In genomic region chr5:103207653-103208052, GRCh38 we compare ENCODE assay signal across 13 cellular contexts. TPM values are rescaled to one million over a fixed set of nuclear protein-coding genes. Genes with fewer than 3 reads are reported as not detected.
DNase-seq lines count a peak whose midpoint lies in the region; ATAC-seq and TF ChIP-seq lines count a peak whose summit lies in the region.
"Had no signal": no experiment of that assay in that cellular context is flagged by ENCODE, and none has a peak within 500 bp of the region (broad histone marks: within the 10 kb centered on the region; RNA-seq: fewer than 3 reads in every experiment).

No MANE protein-coding gene starts in this region.

- peak; percentile 24 for ATAC-seq in activated CD8-positive, alpha-beta T cell treated with anti-CD3 and anti-CD28 coated beads, Interleukin-2, amount 10 ng/mL, durations not matched to agents 7 days and 5 days

- H3K9me3 Mint-ChIP-seq in HFFc6, result no peaks in the 10 kb centered on the region; the same call in 1 of the 2 replicates
- H3K9me3 Mint-ChIP-seq in activated CD8-positive, alpha-beta T cell treated with anti-CD3 and anti-CD28 coated beads, Interleukin-2, amount 10 ng/mL, durations not matched to agents 7 days and 5 days (ENCODE audit: insufficient read depth), result no peaks in the 10 kb centered on the region

- H3K27me3 Mint-ChIP-seq in HFFc6 (ENCODE audit: insufficient read depth), result peaks cover 3% of the 10 kb centered on the region; the same call in 1 of the 2 replicates
- H3K27me3 Mint-ChIP-seq in activated CD8-positive, alpha-beta T cell treated with anti-CD3 and anti-CD28 coated beads, Interleukin-2, amount 10 ng/mL, durations not matched to agents 7 days and 5 days (ENCODE audit: low read depth), result no peaks in the 10 kb centered on the region

- peaks cover 18 to 50% (median 31%) of the 10 kb centered on the region in 11 experiments; a peak in 21 of 22 replicates for H3K36me3 ChIP-seq in BLaER1 treated with 17β-estradiol and CSF1 and Interleukin-3, amounts not matched to agents 10 nM and 100 nM

- H3K4me3 Mint-ChIP-seq in HFFc6, result no peak overlapping the region
- no peak overlapping the region for H3K4me3 Mint-ChIP-seq in activated CD8-positive, alpha-beta T cell treated with anti-CD3 and anti-CD28 coated beads, Interleukin-2, amount 10 ng/mL, durations not matched to agents 7 days and 5 days

- peaks cover 34 to 58% (median 51%) of the 10 kb centered on the region in 10 experiments for H3K4me1 ChIP-seq in BLaER1 treated with 17β-estradiol and CSF1 and Interleukin-3, amounts not matched to agents 10 nM and 100 nM

- peaks cover 23% of the 10 kb centered on the region for H3K36me3 Mint-ChIP-seq in HFFc6 (ENCODE audit: low read depth)
- peaks cover 31% of the 10 kb centered on the region for H3K36me3 Mint-ChIP-seq in activated CD8-positive, alpha-beta T cell treated with anti-CD3 and anti-CD28 coated beads, Interleukin-2, amount 10 ng/mL, durations not matched to agents 7 days and 5 days (ENCODE audit: low read depth)

- no peak overlapping the region; a peak in 1 of 22 replicates for H3K9ac ChIP-seq in BLaER1 treated with 17β-estradiol and CSF1 and Interleukin-3, amounts not matched to agents 10 nM and 100 nM

- H3K27me3 ChIP-seq in BLaER1 treated with 17β-estradiol and CSF1 and Interleukin-3, amounts not matched to agents 10 nM and 100 nM, result no peaks in the 10 kb centered on the region

- no peak for DNase-seq in HFFc6
- DNase-seq in activated CD8-positive, alpha-beta T cell treated with anti-CD3 and anti-CD28 coated beads, Interleukin-2, amount 10 ng/mL, durations not matched to agents 7 days and 5 days, result no peak
- DNase-seq in fibroblast of the aortic adventitia (ENCODE audit: low read depth), result peak; percentile 44
- no peak for DNase-seq in HuH-7.5 (ENCODE audit: low spot score)
- DNase-seq in putamen (ENCODE audit: low spot score), result no peak
- no peak for DNase-seq in NCI-H1105 (lab: John Stamatoyannopoulos, UW)
- no peak for DNase-seq in activated CD8-positive, alpha-beta memory T cell treated with anti-CD3 and anti-CD28 coated beads for 24 hours
- DNase-seq: amygdala, DMS79, NCI-H69, posterior cingulate gyrus, T-helper 9 cell had no signal

- H3K4me1 Mint-ChIP-seq in HFFc6 (ENCODE audit: low read depth), result peaks cover 24% of the 10 kb centered on the region
- peaks cover 27% of the 10 kb centered on the region for H3K4me1 Mint-ChIP-seq in activated CD8-positive, alpha-beta T cell treated with anti-CD3 and anti-CD28 coated beads, Interleukin-2, amount 10 ng/mL, durations not matched to agents 7 days and 5 days (ENCODE audit: low read depth)

- CTCF ChIA-PET in activated CD8-positive, alpha-beta T cell treated with anti-CD3 and anti-CD28 coated beads, Interleukin-2, amount 10 ng/mL, durations not matched to agents 7 days and 5 days (lab: Charles Lee), result no interaction called here

- no peaks in the 10 kb centered on the region for H4K20me1 ChIP-seq in BLaER1 treated with 17β-estradiol and CSF1 and Interleukin-3, amounts not matched to agents 10 nM and 100 nM

- H3K9me3 ChIP-seq in BLaER1 treated with 17β-estradiol and CSF1 and Interleukin-3, amounts not matched to agents 10 nM and 100 nM (replicated peaks in 1 of 11), result peaks cover 0 to 10% (median 4%) of the 10 kb centered on the region in 11 experiments; a peak in 10 of 22 replicates

- TF ChIP-seq CTCF in HFFc6 (IDR thresholded peaks at IDR 0.05) (no peak), fibroblast of the aortic adventitia (IDR thresholded peaks at IDR 0.05; ENCODE audit: insufficient read depth, low read length) (no peak)

- peak overlapping the region in 9 of 11 experiments; percentile 23 to 71 (median 65); a peak in 15 of 22 replicates for H3K4me2 ChIP-seq in BLaER1 treated with 17β-estradiol and CSF1 and Interleukin-3, amounts not matched to agents 10 nM and 100 nM

- H3K27ac Mint-ChIP-seq in HFFc6, result peak overlapping the region; percentile 22
- peak overlapping the region; percentile 63 for H3K27ac Mint-ChIP-seq in activated CD8-positive, alpha-beta T cell treated with anti-CD3 and anti-CD28 coated beads, Interleukin-2, amount 10 ng/mL, durations not matched to agents 7 days and 5 days

- H3K4me3 ChIP-seq in BLaER1 treated with 17β-estradiol and CSF1 and Interleukin-3, amounts not matched to agents 10 nM and 100 nM, result no peak overlapping the region
- no peak overlapping the region for H3K4me3 ChIP-seq in fibroblast of the aortic adventitia (ENCODE audit: low read depth, low read length)

- H3K27ac ChIP-seq in BLaER1 treated with 17β-estradiol and CSF1 and Interleukin-3, amounts not matched to agents 10 nM and 100 nM, result peak overlapping the region in 8 of 11 experiments; percentile 50 to 95 (median 76); a peak in 14 of 22 replicates

- POLR2A ChIA-PET in activated CD8-positive, alpha-beta T cell treated with anti-CD3 and anti-CD28 coated beads, Interleukin-2, amount 10 ng/mL, durations not matched to agents 7 days and 5 days (lab: Charles Lee), result no interaction called here

RNA-seq across cellular contexts. Expression of gene MACIR, which starts 50.9 kb away (rescaled TPM):
- 100 to 1,000 TPM in 3 of 6 experiments, 10 to 100 TPM in 3; 80.7 to 110 (median 97.9) TPM for total RNA-seq in HFFc6 (2021; fragmentation: NEBNext Ultra II Directional; extraction: Animal tissue kit (Norgen Biotek cat#: 25700))
- total RNA-seq in activated CD8-positive, alpha-beta T cell treated with anti-CD3 and anti-CD28 coated beads, Interleukin-2, amount 10 ng/mL, durations not matched to agents 7 days and 5 days, result 1 to 10 TPM; 6.7 to 7.6 TPM
- total RNA-seq in fibroblast of the aortic adventitia (ENCODE audit: low replicate concordance), result 7.1 and 13.8 TPM in 2 replicates
